ENCODE assay signal across 1 cellular context in genomic region chr5:131163315-131164119, GRCh38.
TF ChIP-seq lines count a peak whose summit lies in the region.

No MANE protein-coding gene starts in this region.

TF ChIP-seq in HepG2, 621 proteins besides CTCF, POLR2A, EP300 and RAD21 (continued from another document and continues in another):
- TF ChIP-seq CERS6 (CRISPR knock-in tag; IDR thresholded peaks at IDR 0.05) (no peak), ZGPAT (CRISPR knock-in tag; IDR thresholded peaks at IDR 0.05) (peak; percentile 67; the same call in 1 of the 2 replicates), FOXA3 (CRISPR knock-in tag; IDR thresholded peaks at IDR 0.05) (peak; percentile 52; the same call in 1 of the 2 replicates), SOX6 (IDR thresholded peaks at IDR 0.05) (no peak), SOX6 (CRISPR knock-in tag; IDR thresholded peaks at IDR 0.05) (peak; percentile 41; the same call in 1 of the 2 replicates), KAT8 (CRISPR knock-in tag; IDR thresholded peaks at IDR 0.05) (peak; percentile 52; the same call in 1 of the 2 replicates), ZNF792 (CRISPR knock-in tag; IDR thresholded peaks at IDR 0.05) (0 out of 2 replicates have a peak, but pooled peaks have one; percentile 21), CREB1 (IDR thresholded peaks at IDR 0.05) (no peak), CREB1 (CRISPR knock-in tag; IDR thresholded peaks at IDR 0.05) (peak; percentile 58), NFRKB (IDR thresholded peaks at IDR 0.05) (no peak), ZNF30 (CRISPR knock-in tag; IDR thresholded peaks at IDR 0.05) (no peak), TEAD3 (CRISPR knock-in tag; optimal IDR thresholded peaks at IDR 0.05; ENCODE audit: borderline replicate concordance) (peak; percentile 48), NFIC (IDR thresholded peaks at IDR 0.05; ENCODE audit: low read length) (peak; percentile 70; the same call in 1 of the 2 replicates), YEATS2 (CRISPR knock-in tag; IDR thresholded peaks at IDR 0.05; ENCODE audit: borderline replicate concordance) (0 out of 2 replicates have a peak, but pooled peaks have one; percentile 43), ZNF331 (CRISPR knock-in tag; IDR thresholded peaks at IDR 0.05) (peak; percentile 29; the same call in 1 of the 2 replicates), PAXIP1 (CRISPR knock-in tag; conservative IDR thresholded peaks at IDR 0.05) (peak; percentile 77), REST (IDR thresholded peaks at IDR 0.05; ENCODE audit: borderline replicate concordance in 1 of 2, low read depth in 1 of 2, low read length in 2 of 2) (peak in 1 of 2 experiments; percentile 47; a peak in 1 of 4 replicates), CEBPG (CRISPR knock-in tag; IDR thresholded peaks at IDR 0.05) (peak; percentile 92), ZMYM4 (CRISPR knock-in tag; IDR thresholded peaks at IDR 0.05) (0 out of 2 replicates have a peak, but pooled peaks have one; percentile 39), HOXA5 (CRISPR knock-in tag; IDR thresholded peaks at IDR 0.05) (no peak), HNF4A (CRISPR knock-in tag; IDR thresholded peaks at IDR 0.05) (peak; percentile 92), ARID5B (CRISPR knock-in tag; IDR thresholded peaks at IDR 0.05) (peak; percentile 71), NFYB (CRISPR knock-in tag; IDR thresholded peaks at IDR 0.05) (no peak), SAP130 (CRISPR knock-in tag; IDR thresholded peaks at IDR 0.05; ENCODE audit: low read depth) (peak; percentile 85), ZNF362 (CRISPR knock-in tag; IDR thresholded peaks at IDR 0.05; ENCODE audit: borderline replicate concordance) (peak; percentile 99), AHDC1 (CRISPR knock-in tag; IDR thresholded peaks at IDR 0.05; ENCODE audit: borderline replicate concordance) (peak; percentile 64; the same call in 1 of the 2 replicates), ETV5 (CRISPR knock-in tag; IDR thresholded peaks at IDR 0.05; ENCODE audit: borderline replicate concordance) (peak; percentile 77; the same call in 1 of the 2 replicates), ZBTB25 (CRISPR knock-in tag; IDR thresholded peaks at IDR 0.05) (peak; percentile 74), NFKBIZ (CRISPR knock-in tag; IDR thresholded peaks at IDR 0.05) (0 out of 2 replicates have a peak, but pooled peaks have one; percentile 52), ZKSCAN8 (CRISPR knock-in tag; IDR thresholded peaks at IDR 0.05; ENCODE audit: borderline replicate concordance) (peak; percentile 26; the same call in 1 of the 2 replicates), BORCS8-MEF2B (CRISPR knock-in tag; IDR thresholded peaks at IDR 0.05) (no peak), PPARG (CRISPR knock-in tag; conservative IDR thresholded peaks at IDR 0.05) (peak; percentile 59; the same call in 1 of the 2 replicates), HNF4G (IDR thresholded peaks at IDR 0.05; ENCODE audit: borderline replicate concordance, low read depth, low read length) (peak; percentile 95), HNF4G (CRISPR knock-in tag; IDR thresholded peaks at IDR 0.05; ENCODE audit: borderline replicate concordance, low read depth) (no peak; the same call in 1 of the 2 replicates), SMAD3 (CRISPR knock-in tag; IDR thresholded peaks at IDR 0.05) (0 out of 2 replicates have a peak, but pooled peaks have one; percentile 46), RARA (CRISPR knock-in tag; IDR thresholded peaks at IDR 0.05) (peak; percentile 44), CREM (IDR thresholded peaks at IDR 0.05) (peak; percentile 53; the same call in 1 of the 2 replicates), CREM (CRISPR knock-in tag; IDR thresholded peaks at IDR 0.05) (no peak), KDM5A (IDR thresholded peaks at IDR 0.05; ENCODE audit: borderline replicate concordance, low read length) (peak; percentile 67; the same call in 1 of the 2 replicates)
